19 cellular contexts compared by ENCODE assay signal in the genomic region with DNA sequence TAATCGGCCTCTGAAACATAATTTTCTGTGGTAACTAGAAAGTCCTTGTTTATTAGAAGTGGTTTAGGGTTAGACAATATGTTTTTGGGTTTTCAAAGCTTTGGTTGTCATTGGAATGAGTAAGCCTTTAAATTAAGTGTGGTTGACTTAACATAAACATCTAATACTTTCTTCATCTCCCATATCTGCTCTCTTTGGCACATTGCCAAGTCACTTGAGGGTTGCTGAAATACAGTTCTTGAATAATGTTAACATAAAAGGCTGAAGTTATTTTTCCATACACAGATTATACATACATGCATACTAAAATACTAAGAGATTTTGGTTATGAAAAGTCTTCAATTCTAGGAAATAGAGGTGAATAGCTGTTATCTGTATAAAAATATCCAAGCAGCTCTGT.
DNase-seq lines count a peak whose midpoint lies in the region; ATAC-seq and TF ChIP-seq lines count a peak whose summit lies in the region.
"Had no signal": no experiment of that assay in that cellular context is flagged by ENCODE, and none has a peak within 500 bp of the region (broad histone marks: within the 10 kb centered on the region; RNA-seq: fewer than 3 reads in every experiment).

No MANE protein-coding gene starts in this region.

- no peak for ATAC-seq in GM19397 (IDR thresholded peaks at IDR 0.05; ENCODE audit: unreplicated experiment)

- CTCF ChIA-PET in GM10248 (lab: Yijun Ruan, JAX), result interaction anchor here (0.9 kb wide), 1 partner anchor 19 kb away, joined by 3 read pairs; no protein-coding TSS in a partner anchor

- TF ChIP-seq CTCF in fibroblast of the aortic adventitia (IDR thresholded peaks at IDR 0.05; ENCODE audit: insufficient read depth, low read length) (no peak), GM10248 (IDR thresholded peaks at IDR 0.05; ENCODE audit: control extremely low read depth, extremely low read depth, low read depth, missing control alignments) (no peak)

- no peaks in the 10 kb centered on the region for H3K9me3 ChIP-seq in SK-N-MC (ENCODE audit: low read depth, low read length)
- H3K9me3 ChIP-seq: Peyer's patch had no signal

- H3K4me3 ChIP-seq in SK-N-MC (no peak overlapping the region), fibroblast of the aortic adventitia (ENCODE audit: low read depth, low read length) (no peak overlapping the region)
- H3K4me3 ChIP-seq: Peyer's patch had no signal

- no peaks in the 10 kb centered on the region for H3K36me3 ChIP-seq in SK-N-MC (ENCODE audit: insufficient read depth, low read length)
- H3K36me3 ChIP-seq: Peyer's patch had no signal

- H3K27ac ChIP-seq in SK-N-MC, result no peak overlapping the region
- H3K27ac ChIP-seq: KMS-11, Peyer's patch had no signal

- POLR2A ChIA-PET in GM10248 (lab: Yijun Ruan, JAX), result no interaction called here

- no peak overlapping the region for H3K9ac ChIP-seq in SK-N-MC (ENCODE audit: insufficient read length)
- H3K9ac ChIP-seq: KMS-11 had no signal

- DNase-seq in ELR (ENCODE audit: low read depth) (peak; percentile 6), HT-29 (ENCODE audit: low spot score) (peak; percentile 14), SK-N-MC (ENCODE audit: low read depth, low spot score) (peak; percentile 78), fibroblast of the aortic adventitia (ENCODE audit: low read depth) (peak; percentile 40), NCI-H510A treated with DMSO at 0.1 percent for 48 hours (lab: John Stamatoyannopoulos, UW) (no peak), GM10248 (ENCODE audit: extremely low spot score) (no peak)
- DNase-seq: activated CD4-positive, alpha-beta T cell treated with anti-CD3 and anti-CD28 coated beads, Interleukin-2, amount 10 ng/mL, durations not matched to agents 7 days and 5 days; activated CD8-positive, alpha-beta memory T cell treated with anti-CD3 and anti-CD28 coated beads, Interleukin-2, amount 50 U/mL, for 48 hours; AML-193; anterior cingulate cortex; Calu3; cortex of kidney; glutamatergic neuron; NCI-H1694 treated with DMSO at 0.1 percent for 48 hours; NCI-H524; Peyer's patch; SW 1271 had no signal

Comparison
In these comparisons a context has a peak if more than half of its experiments do, and no peak if none do; other contexts are left out.
1. DNase-seq: peak in ELR (single experiment), HT-29 (single experiment), SK-N-MC (single experiment) and fibroblast of the aortic adventitia (single experiment); none in NCI-H510A treated with DMSO at 0.1 percent for 48 hours (single experiment) and GM10248 (single experiment).